23 cellular contexts compared by ENCODE assay signal in genomic region chr12:62899568-62900390, GRCh38. TPM values are rescaled to one million over a fixed set of nuclear protein-coding genes. Genes with fewer than 3 reads are reported as not detected.
DNase-seq lines count a peak whose midpoint lies in the region; ATAC-seq and TF ChIP-seq lines count a peak whose summit lies in the region.
"Had no signal": no experiment of that assay in that cellular context is flagged by ENCODE, and none has a peak within 500 bp of the region (broad histone marks: within the 10 kb centered on the region; RNA-seq: fewer than 3 reads in every experiment).

No MANE protein-coding gene starts in this region.

- no peak overlapping the region for H3K4me3 Mint-ChIP-seq in type B pancreatic cell
- H3K4me3 Mint-ChIP-seq: B cell; T-helper 1 cell treated with Interleukin-12 subunit alpha and Interleukin-12 subunit beta and Interleukin-4 antibody, amounts not matched to agents 30 μg/mL and 1 μg/mL, for 36 hours had no signal

- no peaks in the 10 kb centered on the region for H3K27me3 Mint-ChIP-seq in type B pancreatic cell
- H3K27me3 Mint-ChIP-seq: B cell had no signal

- DNase-seq in NCI-H2107 treated with DMSO at 0.1 percent for 48 hours (lab: John Stamatoyannopoulos, UW; ENCODE audit: unreplicated experiment), result peak; percentile 27
- DNase-seq in NCI-H2107 (lab: John Stamatoyannopoulos, UW), result no peak
- DNase-seq in adipocyte (ENCODE audit: low read depth), result peak; percentile 34
- DNase-seq in left colon, result no peak
- no peak for DNase-seq in type B pancreatic cell (ENCODE audit: extremely low spot score, unreplicated experiment)
- no peak for DNase-seq in germinal center (ENCODE audit: low spot score)
- no peak for DNase-seq in OCI-M1 (lab: John Stamatoyannopoulos, UW)
- DNase-seq in WERI-Rb-1, result no peak
- DNase-seq: activated CD4-positive, alpha-beta T cell treated with anti-CD3 and anti-CD28 coated beads, Interleukin-2, amount 50 U/mL, for 48 hours; activated effector memory CD4-positive, alpha-beta T cell treated with anti-CD3 and anti-CD28 coated beads, Interleukin-2, amount 50 U/mL, for 16 hours; adrenal gland; EL; erythroblast; NCI-H1092; NCI-H524 treated with DMSO at 0.1 percent for 48 hours; stimulated activated naive CD4-positive, alpha-beta T cell; transverse colon had no signal

- H3K9me3 Mint-ChIP-seq in type B pancreatic cell, result peaks cover 9% of the 10 kb centered on the region
- H3K9me3 Mint-ChIP-seq: T-helper 1 cell treated with Interleukin-12 subunit alpha and Interleukin-12 subunit beta and Interleukin-4 antibody, amounts not matched to agents 30 μg/mL and 1 μg/mL, for 36 hours had no signal

- H3K4me1 Mint-ChIP-seq in type B pancreatic cell (ENCODE audit: unreplicated experiment), result peaks cover 35% of the 10 kb centered on the region

- peaks cover 20% of the 10 kb centered on the region for H3K36me3 Mint-ChIP-seq in type B pancreatic cell

- H3K9me3 ChIP-seq in adipocyte (ENCODE audit: control insufficient read depth, low read length) (no peaks in the 10 kb centered on the region), WERI-Rb-1 (ENCODE audit: severe bottlenecking) (no peaks in the 10 kb centered on the region)
- H3K9me3 ChIP-seq: adrenal gland, Caco-2, gastroesophageal sphincter, transverse colon had no signal

- peak overlapping the region; percentile 91 for H3K27ac Mint-ChIP-seq in type B pancreatic cell
- H3K27ac Mint-ChIP-seq: B cell; T-helper 1 cell treated with Interleukin-12 subunit alpha and Interleukin-12 subunit beta and Interleukin-4 antibody, amounts not matched to agents 30 μg/mL and 1 μg/mL, for 36 hours had no signal

- H3K27me3 ChIP-seq in adipocyte (replicated peaks; ENCODE audit: control insufficient read depth, insufficient read depth, low read length) (no peaks in the 10 kb centered on the region), WERI-Rb-1 (ENCODE audit: insufficient read depth, low read depth, severe bottlenecking) (no peaks in the 10 kb centered on the region)
- H3K27me3 ChIP-seq: adrenal gland, gastroesophageal sphincter, transverse colon had no signal

- H3K9ac ChIP-seq in adipocyte (ENCODE audit: low read length), result no peak overlapping the region

- intact Hi-C loops in left colon (cut with DNase I, micrococcal nuclease), result no loop called here

- no peak overlapping the region for H3K4me3 ChIP-seq in adipocyte (ENCODE audit: low read length)
- H3K4me3 ChIP-seq in WERI-Rb-1 (ENCODE audit: low read depth, low read length), result no peak overlapping the region
- H3K4me3 ChIP-seq: adrenal gland, cardiac muscle cell, gastroesophageal sphincter, skin epidermis, transverse colon had no signal

- peaks cover 5% of the 10 kb centered on the region for H3K4me1 ChIP-seq in adipocyte (ENCODE audit: control insufficient read depth, insufficient read depth, low read length)
- H3K4me1 ChIP-seq: gastroesophageal sphincter had no signal

- no peak for TF ChIP-seq CTCF in type B pancreatic cell (conservative IDR thresholded peaks at IDR 0.05)
- TF ChIP-seq CTCF in WERI-Rb-1 (IDR thresholded peaks at IDR 0.05; ENCODE audit: low read depth, low read length), result no peak

- ATAC-seq in left colon, result peak; percentile 19
- ATAC-seq: gastroesophageal sphincter had no signal

- H3K36me3 ChIP-seq in adipocyte (ENCODE audit: control insufficient read depth, insufficient read depth, low read length, severe bottlenecking) (no peaks in the 10 kb centered on the region), WERI-Rb-1 (peaks cover 3% of the 10 kb centered on the region; the same call in 1 of the 2 replicates)
- H3K36me3 ChIP-seq: adrenal gland, cardiac muscle cell, gastroesophageal sphincter, transverse colon had no signal

- H3K27ac ChIP-seq in WERI-Rb-1, result no peak overlapping the region
- H3K27ac ChIP-seq: adrenal gland, cardiac muscle cell, gastroesophageal sphincter, transverse colon had no signal

RNA-seq across cellular contexts. Expression of gene PPM1H, which starts 35.2 kb away (rescaled TPM):
- total RNA-seq in left colon, result 1 to 10 TPM; 7.6 to 7.9 TPM
- 31.0 and 78.9 TPM in 2 replicates for total RNA-seq in type B pancreatic cell (ENCODE audit: low replicate concordance)
- total RNA-seq: B cell had no signal

Comparison
In these comparisons a context has a peak if more than half of its experiments do, and no peak if none do; other contexts are left out.
1. DNase-seq: peak in NCI-H2107 treated with DMSO at 0.1 percent for 48 hours (single experiment) and adipocyte (single experiment); none in NCI-H2107 (single experiment), left colon (0 of 2), type B pancreatic cell (single experiment), germinal center (single experiment), OCI-M1 (single experiment) and WERI-Rb-1 (single experiment).